In genomic region chr7:47100815-47101435, GRCh38 we compare ENCODE assay signal across 8 cellular contexts.
DNase-seq lines count a peak whose midpoint lies in the region; ATAC-seq, FAIRE-seq and TF ChIP-seq lines count a peak whose summit lies in the region.

No MANE protein-coding gene starts in this region.

- no peaks in the 10 kb centered on the region for H3K36me3 ChIP-seq in stomach
- no peaks in the 10 kb centered on the region for H3K36me3 ChIP-seq in CD8-positive, alpha-beta memory T cell (ENCODE audit: insufficient read depth, low read length)

- WGBS in stomach, 5 donors = 43 to 49% (median 47%) methylated on average over 5 of the region's 5 CpGs

- FAIRE-seq in RCC 7860 (lab: Jason Lieb, UNC) = peak; percentile 25

- no peak for TF ChIP-seq POLR2A in stomach (IDR thresholded peaks at IDR 0.05)

- DNase-seq in AG09309 (ENCODE audit: low read depth) = no peak
- peak; percentile 68 for DNase-seq in HCEC 1CT
- no peak for DNase-seq in RCC 7860 (ENCODE audit: low spot score)
- peak; percentile 55 for DNase-seq in fibroblast of peridontal ligament (ENCODE audit: extremely low read depth)
- DNase-seq in stomach = peak; percentile 65
- DNase-seq in NCI-H146 treated with DMSO at 0.1 percent for 48 hours (lab: John Stamatoyannopoulos, UW; ENCODE audit: unreplicated experiment) = no peak
- no peak for DNase-seq in CD8-positive, alpha-beta memory T cell

- intact Hi-C loops in stomach (cut with DNase I; ENCODE audit: low total_unique reads) = no loop called here

- no peak for ATAC-seq in activated T-helper 17 cell treated with anti-CD3 and anti-CD28 coated beads, Interleukin-2, amount 50 U/mL, for 72 hours (replicated peaks)

- H3K4me1 Mint-ChIP-seq in CD8-positive, alpha-beta memory T cell = no peaks in the 10 kb centered on the region
- H3K4me1 Mint-ChIP-seq in activated T-helper 17 cell treated with anti-CD3 and anti-CD28 coated beads, Interleukin-2, amount 50 U/mL, for 72 hours = no peaks in the 10 kb centered on the region

- no peaks in the 10 kb centered on the region for H3K4me1 ChIP-seq in stomach
- no peaks in the 10 kb centered on the region for H3K4me1 ChIP-seq in CD8-positive, alpha-beta memory T cell (ENCODE audit: insufficient read depth, low read length)

- H3K4me3 Mint-ChIP-seq in CD8-positive, alpha-beta memory T cell = no peak overlapping the region
- H3K4me3 Mint-ChIP-seq in activated T-helper 17 cell treated with anti-CD3 and anti-CD28 coated beads, Interleukin-2, amount 50 U/mL, for 72 hours = no peak overlapping the region

- H3K27ac ChIP-seq in stomach = no peak overlapping the region
- H3K27ac ChIP-seq in CD8-positive, alpha-beta memory T cell (ENCODE audit: low read depth, low read length) = no peak overlapping the region

- TF ChIP-seq EP300 in stomach (IDR thresholded peaks at IDR 0.05) = no peak

- TF ChIP-seq CTCF in AG09309 (IDR thresholded peaks at IDR 0.05; ENCODE audit: control insufficient read depth, insufficient read depth, low read depth, low read length, missing control alignments) = peak; percentile 83
- peak in 4 of 7 experiments; percentile 18 to 34 (median 24) for TF ChIP-seq CTCF in stomach (IDR thresholded peaks at IDR 0.05)

- no peaks in the 10 kb centered on the region for H3K27me3 Mint-ChIP-seq in CD8-positive, alpha-beta memory T cell
- no peaks in the 10 kb centered on the region for H3K27me3 Mint-ChIP-seq in activated T-helper 17 cell treated with anti-CD3 and anti-CD28 coated beads, Interleukin-2, amount 50 U/mL, for 72 hours

- H3K9me3 ChIP-seq in stomach = no peaks in the 10 kb centered on the region
- no peaks in the 10 kb centered on the region for H3K9me3 ChIP-seq in CD8-positive, alpha-beta memory T cell (ENCODE audit: low read length)

- no peaks in the 10 kb centered on the region for H3K36me3 Mint-ChIP-seq in CD8-positive, alpha-beta memory T cell
- no peaks in the 10 kb centered on the region for H3K36me3 Mint-ChIP-seq in activated T-helper 17 cell treated with anti-CD3 and anti-CD28 coated beads, Interleukin-2, amount 50 U/mL, for 72 hours (ENCODE audit: low read depth)

- peaks cover 0 to 8% (median 2%) of the 10 kb centered on the region in 5 donors for H3K9me3 Mint-ChIP-seq in CD8-positive, alpha-beta memory T cell
- peaks cover 3% of the 10 kb centered on the region for H3K9me3 Mint-ChIP-seq in activated T-helper 17 cell treated with anti-CD3 and anti-CD28 coated beads, Interleukin-2, amount 50 U/mL, for 72 hours

- POLR2A ChIA-PET in CD8-positive, alpha-beta memory T cell (lab: Charles Lee) = no interaction called here

- no peaks in the 10 kb centered on the region for H3K27me3 ChIP-seq in stomach
- H3K27me3 ChIP-seq in CD8-positive, alpha-beta memory T cell (ENCODE audit: insufficient read depth, low read length, poor library complexity, severe bottlenecking) = no peaks in the 10 kb centered on the region

- no peak overlapping the region for H3K27ac Mint-ChIP-seq in CD8-positive, alpha-beta memory T cell
- no peak overlapping the region for H3K27ac Mint-ChIP-seq in activated T-helper 17 cell treated with anti-CD3 and anti-CD28 coated beads, Interleukin-2, amount 50 U/mL, for 72 hours

- H3K4me3 ChIP-seq in AG09309 (ENCODE audit: control insufficient read depth, low read depth, low read length) = no peak overlapping the region
- H3K4me3 ChIP-seq in stomach = no peak overlapping the region
- H3K4me3 ChIP-seq in CD8-positive, alpha-beta memory T cell (ENCODE audit: low read length) = no peak overlapping the region

- CTCF ChIA-PET in CD8-positive, alpha-beta memory T cell (lab: Charles Lee) = no interaction called here

Comparison
In these comparisons a context has a peak if more than half of its experiments do, and no peak if none do; other contexts are left out.
1. DNase-seq: peak in HCEC 1CT (single experiment), fibroblast of peridontal ligament (single experiment) and stomach (single experiment); none in AG09309 (single experiment), RCC 7860 (single experiment), NCI-H146 treated with DMSO at 0.1 percent for 48 hours (single experiment) and CD8-positive, alpha-beta memory T cell (0 of 5).